Comparison of ENCODE assay signal across 11 cellular contexts in the genomic region with DNA sequence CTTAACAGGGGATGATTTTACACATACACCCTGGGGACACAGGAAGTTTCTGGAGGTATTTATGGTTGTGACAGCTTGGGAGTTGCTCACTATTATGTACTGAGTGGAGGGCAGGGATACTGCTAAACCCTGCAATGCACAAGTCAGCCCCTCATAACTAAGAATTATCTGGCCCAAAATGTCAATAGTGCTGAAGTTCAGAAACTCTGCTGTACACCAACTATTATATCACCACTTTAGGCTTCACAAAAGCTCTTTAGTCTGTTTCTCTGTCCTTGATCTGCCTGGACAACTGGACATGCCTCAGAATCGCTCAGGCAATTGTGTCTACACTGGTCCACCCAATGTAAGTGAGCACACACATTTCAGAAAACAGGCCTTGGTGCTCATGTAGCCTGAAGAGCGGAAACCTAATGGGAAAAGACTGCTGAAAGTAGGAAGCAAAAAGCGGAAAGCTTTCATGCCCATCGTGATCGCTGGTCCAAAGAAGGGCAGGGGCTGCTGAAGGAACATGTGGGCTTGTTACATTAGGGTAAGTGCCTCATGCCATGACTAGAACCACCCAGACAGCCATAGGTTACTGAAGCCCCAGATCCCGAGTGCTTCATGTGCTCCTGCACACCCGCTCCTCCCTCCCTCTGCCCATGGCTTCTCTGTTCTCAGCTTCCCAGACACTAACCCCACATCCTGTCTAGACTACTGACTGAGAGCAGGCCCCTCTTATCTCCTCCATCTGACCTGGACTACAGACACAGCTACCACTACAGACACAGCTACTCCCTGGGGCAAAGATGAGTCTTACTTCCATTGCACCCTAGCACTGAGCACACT.
DNase-seq lines count a peak whose midpoint lies in the region; ATAC-seq and TF ChIP-seq lines count a peak whose summit lies in the region.
"Had no signal": no experiment of that assay in that cellular context is flagged by ENCODE, and none has a peak within 500 bp of the region (broad histone marks: within the 10 kb centered on the region; RNA-seq: fewer than 3 reads in every experiment).

No MANE protein-coding gene starts in this region.

- H3K4me3 Mint-ChIP-seq in activated T-helper 17 cell treated with anti-CD3 and anti-CD28 coated beads, Interleukin-2, amount 50 U/mL, for 72 hours = no peak overlapping the region

- DNase-seq in DND-41 = peak; percentile 89
- no peak for DNase-seq in mucosa of descending colon
- DNase-seq in NCI-H1092 treated with DMSO at 0.1 percent for 48 hours (lab: John Stamatoyannopoulos, UW) = no peak
- no peak for DNase-seq in foreskin melanocyte
- no peak for DNase-seq in HPDE6-E6E7 (ENCODE audit: extremely low spot score)
- DNase-seq: NCI-H187 had no signal

- H3K27ac ChIP-seq in DND-41 (ENCODE audit: low read length) (no peak overlapping the region; the same call in 1 of the 2 replicates), KMS-11 (no peak overlapping the region; the same call in 1 of the 2 replicates)
- H3K27ac ChIP-seq: RWPE1 had no signal

- no peak overlapping the region for H2AFZ ChIP-seq in DND-41 (ENCODE audit: low read depth, low read length)
- H2AFZ ChIP-seq in KMS-11 (ENCODE audit: low read depth) = peak overlapping the region; percentile 22; the same call in 1 of the 2 replicates

- H3K4me1 ChIP-seq in DND-41 (ENCODE audit: insufficient read depth, low read length) = peaks cover 32% of the 10 kb centered on the region
- peaks cover 79% of the 10 kb centered on the region for H3K4me1 ChIP-seq in KMS-11 (ENCODE audit: low read depth, poor library complexity, severe bottlenecking)
- no peaks in the 10 kb centered on the region for H3K4me1 ChIP-seq in mucosa of descending colon (ENCODE audit: low read depth)

- peak; percentile 99 for ATAC-seq in DND-41 (ENCODE audit: insufficient read depth, low read depth)
- peak; percentile 74 for ATAC-seq in activated T-helper 17 cell treated with anti-CD3 and anti-CD28 coated beads, Interleukin-2, amount 50 U/mL, for 72 hours (replicated peaks)
- ATAC-seq in mucosa of descending colon = peak; percentile 49
- no peak for ATAC-seq in HG03469 (IDR thresholded peaks at IDR 0.05; ENCODE audit: unreplicated experiment)

- H3K36me3 Mint-ChIP-seq in activated T-helper 17 cell treated with anti-CD3 and anti-CD28 coated beads, Interleukin-2, amount 50 U/mL, for 72 hours (ENCODE audit: low read depth) = no peaks in the 10 kb centered on the region

- TF ChIP-seq CTCF in DND-41 (IDR thresholded peaks at IDR 0.05; ENCODE audit: borderline replicate concordance, extremely low read depth, low read length, poor library complexity, severe bottlenecking) (no peak), KMS-11 (conservative IDR thresholded peaks at IDR 0.05; ENCODE audit: low read depth, low read length) (no peak), mucosa of descending colon (IDR thresholded peaks at IDR 0.05) (no peak)

- no peak overlapping the region for H3K9ac ChIP-seq in DND-41 (ENCODE audit: low read depth, low read length)
- no peak overlapping the region for H3K9ac ChIP-seq in KMS-11

- no peaks in the 10 kb centered on the region for H3K27me3 Mint-ChIP-seq in activated T-helper 17 cell treated with anti-CD3 and anti-CD28 coated beads, Interleukin-2, amount 50 U/mL, for 72 hours

- H3K9me3 ChIP-seq in DND-41 (ENCODE audit: insufficient read depth, low read length, severe bottlenecking) = no peaks in the 10 kb centered on the region
- no peaks in the 10 kb centered on the region for H3K9me3 ChIP-seq in mucosa of descending colon
- H3K9me3 ChIP-seq: HAP-1 had no signal

- H3K4me1 Mint-ChIP-seq in activated T-helper 17 cell treated with anti-CD3 and anti-CD28 coated beads, Interleukin-2, amount 50 U/mL, for 72 hours = peaks cover 22% of the 10 kb centered on the region

- H3K27me3 ChIP-seq in DND-41 (ENCODE audit: insufficient read depth, low read length, poor library complexity) (no peaks in the 10 kb centered on the region), KMS-11 (ENCODE audit: insufficient read depth, low read depth) (no peaks in the 10 kb centered on the region)

- intact Hi-C loops in mucosa of descending colon (cut with DNase I, micrococcal nuclease) = loop anchor here in 1 of 2 donors (10.0 kb wide), 1 partner anchor 528 kb away; no protein-coding TSS in a partner anchor

- H3K4me2 ChIP-seq in DND-41 (ENCODE audit: insufficient read depth, low read length) = 0 out of 2 replicates have a peak overlapping the region, but pooled peaks have one; percentile 37
- no peak overlapping the region for H3K4me2 ChIP-seq in KMS-11

- H3K9me3 Mint-ChIP-seq in activated T-helper 17 cell treated with anti-CD3 and anti-CD28 coated beads, Interleukin-2, amount 50 U/mL, for 72 hours = no peaks in the 10 kb centered on the region

- no peak overlapping the region for H3K27ac Mint-ChIP-seq in activated T-helper 17 cell treated with anti-CD3 and anti-CD28 coated beads, Interleukin-2, amount 50 U/mL, for 72 hours

- H4K20me1 ChIP-seq in DND-41 (ENCODE audit: insufficient read depth, low read length) (peaks cover 7% of the 10 kb centered on the region), KMS-11 (ENCODE audit: insufficient read depth) (no peaks in the 10 kb centered on the region)

- H3K4me3 ChIP-seq in DND-41 (ENCODE audit: low read depth in 1 of 2, low read length in 2 of 2) (no peak overlapping the region), KMS-11 (IDR thresholded peaks at IDR 0.05; ENCODE audit: insufficient read depth, low read depth, low read length) (no peak overlapping the region), mucosa of descending colon (no peak overlapping the region)
- H3K4me3 ChIP-seq: HAP-1 had no signal

- H3K79me2 ChIP-seq in DND-41 (ENCODE audit: insufficient read depth, low read length) (no peaks in the 10 kb centered on the region), KMS-11 (ENCODE audit: insufficient read depth, low read depth) (no peaks in the 10 kb centered on the region)

- H3K36me3 ChIP-seq in DND-41 (ENCODE audit: insufficient read depth, low read length) (no peaks in the 10 kb centered on the region), KMS-11 (ENCODE audit: insufficient read depth) (no peaks in the 10 kb centered on the region), mucosa of descending colon (ENCODE audit: low read depth) (no peaks in the 10 kb centered on the region)
- H3K36me3 ChIP-seq: HAP-1 had no signal
